In genomic region chr12:31117203-31118011, GRCh38 we compare ENCODE assay signal across 8 cellular contexts. TPM values are rescaled to one million over a fixed set of nuclear protein-coding genes. Genes with fewer than 3 reads are reported as not detected.
DNase-seq lines count a peak whose midpoint lies in the region; ATAC-seq and TF ChIP-seq lines count a peak whose summit lies in the region.

No MANE protein-coding gene starts in this region.

- H3K4me3 ChIP-seq in CD8-positive, alpha-beta memory T cell (ENCODE audit: low read length), result peak overlapping the region; percentile 70
- peak overlapping the region in 1 of 3 donors; percentile 36 for H3K4me3 ChIP-seq in right lobe of liver

- intact Hi-C loops in right lobe of liver (cut with DNase I), result no loop called here

- peaks cover 17% of the 10 kb centered on the region for H3K4me1 ChIP-seq in CD8-positive, alpha-beta memory T cell (ENCODE audit: insufficient read depth, low read length)
- peaks cover 0 to 8% (median 4%) of the 10 kb centered on the region in 4 donors for H3K4me1 ChIP-seq in right lobe of liver

- TF ChIP-seq CTCF in LNCAP (IDR thresholded peaks at IDR 0.05) (peak; percentile 63), right lobe of liver (IDR thresholded peaks at IDR 0.05) (peak; percentile 24 to 74 (median 41))

- no peaks in the 10 kb centered on the region for H3K9me3 ChIP-seq in CD8-positive, alpha-beta memory T cell (ENCODE audit: low read length)
- no peaks in the 10 kb centered on the region for H3K9me3 ChIP-seq in right lobe of liver

- no peaks in the 10 kb centered on the region for H3K36me3 Mint-ChIP-seq in CD8-positive, alpha-beta memory T cell
- H3K36me3 Mint-ChIP-seq in central memory CD8-positive, alpha-beta T cell (ENCODE audit: insufficient read depth), result peaks cover 3% of the 10 kb centered on the region

- CTCF ChIA-PET in CD8-positive, alpha-beta memory T cell (lab: Charles Lee), result interaction anchor here (1.6 kb wide), 1 partner anchor 1639 kb away, joined by 3 read pairs; the partner anchor contains the start of gene YARS2

- peak overlapping the region in 2 of 8 donors; percentile 33 to 52 for H3K27ac Mint-ChIP-seq in CD8-positive, alpha-beta memory T cell
- no peak overlapping the region for H3K27ac Mint-ChIP-seq in central memory CD8-positive, alpha-beta T cell (ENCODE audit: low read depth)

- H3K4me1 Mint-ChIP-seq in CD8-positive, alpha-beta memory T cell, result peaks cover 0 to 20% (median 8%) of the 10 kb centered on the region in 3 donors
- H3K4me1 Mint-ChIP-seq in central memory CD8-positive, alpha-beta T cell, result peaks cover 11% of the 10 kb centered on the region

- peak; percentile 40 to 77 (median 55) for DNase-seq in CD8-positive, alpha-beta memory T cell
- DNase-seq in UCSD-AML1 (lab: John Stamatoyannopoulos, UW; ENCODE audit: unreplicated experiment) (peak; percentile 58), right lobe of liver (peak in 1 of 3 donors; percentile 61)
- DNase-seq in central memory CD8-positive, alpha-beta T cell (ENCODE audit: low spot score in 2 of 2), result peak in 1 of 2 donors; percentile 56
- peak; percentile 18 to 62 (median 27) for DNase-seq in stimulated activated CD4-positive, alpha-beta T cell treated with anti-CD3 and anti-CD28 coated beads, TNF-alpha, amount 100 ng/mL, for 48 hours (ENCODE audit: low read depth in 3 of 3)

- POLR2A ChIA-PET in CD8-positive, alpha-beta memory T cell (lab: Charles Lee), result no interaction called here

- no peaks in the 10 kb centered on the region for H3K36me3 ChIP-seq in CD8-positive, alpha-beta memory T cell (ENCODE audit: insufficient read depth, low read length)
- H3K36me3 ChIP-seq in right lobe of liver, result no peaks in the 10 kb centered on the region

- H3K27me3 Mint-ChIP-seq in CD8-positive, alpha-beta memory T cell, result peaks cover 9 to 32% of the 10 kb centered on the region in 2 donors
- peaks cover 18% of the 10 kb centered on the region for H3K27me3 Mint-ChIP-seq in central memory CD8-positive, alpha-beta T cell

- no peak for TF ChIP-seq POLR2A in right lobe of liver (IDR thresholded peaks at IDR 0.05)

- peak overlapping the region; percentile 64 to 90 (median 83) for H3K4me3 Mint-ChIP-seq in CD8-positive, alpha-beta memory T cell
- peak overlapping the region; percentile 78 for H3K4me3 Mint-ChIP-seq in central memory CD8-positive, alpha-beta T cell

- 2% methylated on average over 11 of the region's 45 CpGs for WGBS in right lobe of liver (ENCODE audit: insufficient coverage, low coverage, low lambda C conversion rate, missing lambda C conversion rate)

- no peak overlapping the region for H3K27ac ChIP-seq in CD8-positive, alpha-beta memory T cell (ENCODE audit: low read depth, low read length)
- H3K27ac ChIP-seq in right lobe of liver, result no peak overlapping the region

- no peaks in the 10 kb centered on the region for H3K9me3 Mint-ChIP-seq in CD8-positive, alpha-beta memory T cell
- no peaks in the 10 kb centered on the region for H3K9me3 Mint-ChIP-seq in central memory CD8-positive, alpha-beta T cell

- H3K27me3 ChIP-seq in CD8-positive, alpha-beta memory T cell (ENCODE audit: insufficient read depth, low read length, poor library complexity, severe bottlenecking), result peaks cover 11% of the 10 kb centered on the region
- no peaks in the 10 kb centered on the region for H3K27me3 ChIP-seq in right lobe of liver

- ATAC-seq in GM19438 (IDR thresholded peaks at IDR 0.05; ENCODE audit: low read depth, unreplicated experiment) (peak; percentile 70), right lobe of liver (peak; percentile 79 to 86 (median 79)), GM18858 (IDR thresholded peaks at IDR 0.05; ENCODE audit: unreplicated experiment) (no peak)
- peak; percentile 55 for ATAC-seq in central memory CD8-positive, alpha-beta T cell (replicated peaks; ENCODE audit: extremely low read depth, poor library complexity, severe bottlenecking)

RNA-seq across cellular contexts. Expression of gene DDX11, which starts 43.7 kb away (rescaled TPM):
- 100 to 1,000 TPM; 119 to 122 TPM for total RNA-seq in CD8-positive, alpha-beta memory T cell
- polyA plus RNA-seq in CD8-positive, alpha-beta memory T cell, result 17.2 TPM
- 10 to 100 TPM in 4 of 6 experiments, 1 to 10 TPM in 2; 5.0 to 19.2 (median 13.5) TPM for total RNA-seq in right lobe of liver

Comparison
In these comparisons a context has a peak if more than half of its experiments do, and no peak if none do; other contexts are left out.
1. RNA of gene DDX11, which starts 43.7 kb away (total RNA-seq): 119 to 122 TPM in CD8-positive, alpha-beta memory T cell; 5.0 to 19.2 TPM in right lobe of liver; every median in the first group is over 4 times any median in the second.